11 cellular contexts compared by ENCODE assay signal in the genomic region with DNA sequence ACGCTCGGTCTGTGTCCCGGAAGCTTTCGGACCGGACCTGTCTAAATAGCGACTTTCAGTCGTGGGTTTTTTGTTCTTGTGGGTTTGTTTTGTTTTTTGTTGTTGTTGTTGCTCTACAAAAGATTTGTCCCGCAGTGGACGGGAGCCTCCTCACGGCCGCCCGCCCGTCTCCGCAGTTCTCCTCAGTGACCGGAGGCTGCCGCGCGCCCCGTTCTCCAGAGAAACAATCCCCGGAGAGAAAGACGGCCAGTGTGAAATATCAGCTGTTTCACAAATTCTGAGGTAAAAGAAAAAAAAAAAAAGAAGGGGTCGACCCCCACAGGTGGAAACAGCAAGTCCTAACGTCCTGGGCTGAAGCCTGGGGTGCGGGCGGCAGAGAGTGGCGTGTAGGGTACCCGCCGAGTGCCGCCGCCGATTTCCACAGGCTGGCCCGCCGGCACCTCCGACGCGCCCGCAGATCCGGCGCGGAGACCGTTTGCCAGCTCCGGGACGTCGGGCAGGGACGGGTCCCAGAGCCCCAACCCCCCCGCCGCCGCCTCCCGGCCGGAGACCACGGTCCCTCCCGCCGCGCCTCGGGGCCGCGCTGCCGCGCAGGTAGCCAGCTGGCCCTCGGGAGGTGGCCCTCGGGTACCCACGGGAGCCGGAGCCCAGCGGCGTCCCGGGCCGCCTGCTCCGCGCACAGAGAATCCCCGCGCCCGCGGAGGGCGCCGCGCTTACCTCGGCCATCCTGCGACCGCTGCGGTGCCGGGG. TPM values are rescaled to one million over a fixed set of nuclear protein-coding genes. Genes with fewer than 3 reads are reported as not detected.
DNase-seq lines count a peak whose midpoint lies in the region; ATAC-seq and TF ChIP-seq lines count a peak whose summit lies in the region.
"Had no signal": no experiment of that assay in that cellular context is flagged by ENCODE, and none has a peak within 500 bp of the region (broad histone marks: within the 10 kb centered on the region; RNA-seq: fewer than 3 reads in every experiment).

No MANE protein-coding gene starts in this region.

- peaks cover 71% of the 10 kb centered on the region for H3K27me3 ChIP-seq in lower lobe of right lung (ENCODE audit: low read depth)
- H3K27me3 ChIP-seq in vagina, result peaks cover 10% of the 10 kb centered on the region

- H3K4me3 ChIP-seq in coronary artery (peak overlapping the region; percentile 69), lower lobe of right lung (peak overlapping the region; percentile 49), vagina (peak overlapping the region; percentile 43 to 48)

- no peak for TF ChIP-seq POLR2A in vagina (IDR thresholded peaks at IDR 0.05)

- H3K36me3 ChIP-seq in lower lobe of right lung (no peaks in the 10 kb centered on the region), vagina (no peaks in the 10 kb centered on the region)

- ATAC-seq in Right ventricle myocardium superior (ENCODE audit: poor library complexity) (peak; percentile 25), Right ventricle myocardium inferior (no peak), lower lobe of right lung (peak in 1 of 2 donors; percentile 26), HG03565 (IDR thresholded peaks at IDR 0.05; ENCODE audit: unreplicated experiment) (no peak)

- DNase-seq in Right ventricle myocardium superior, result no peak
- no peak for DNase-seq in Right ventricle myocardium inferior (ENCODE audit: missing footprints)
- DNase-seq in coronary artery (ENCODE audit: low spot score), result no peak
- no peak for DNase-seq in lower lobe of right lung
- DNase-seq in vagina (ENCODE audit: extremely low spot score in 2 of 2), result no peak
- DNase-seq in NCI-H2107 treated with DMSO at 0.1 percent for 48 hours (lab: John Stamatoyannopoulos, UW; ENCODE audit: unreplicated experiment), result no peak
- DNase-seq in NOMO-1 treated with dmso at 0.1 percent for 144 hours (lab: John Stamatoyannopoulos, UW; ENCODE audit: unreplicated experiment), result no peak

- intact Hi-C loops in Right ventricle myocardium superior (cut with DNase I) (no loop called here), Right ventricle myocardium inferior (cut with DNase I) (no loop called here), lower lobe of right lung (cut with DNase I) (no loop called here), vagina (cut with DNase I) (no loop called here)

- no peak for TF ChIP-seq CTCF in coronary artery (IDR thresholded peaks at IDR 0.05)
- no peak for TF ChIP-seq CTCF in lower lobe of right lung (IDR thresholded peaks at IDR 0.05)
- no peak for TF ChIP-seq CTCF in vagina (IDR thresholded peaks at IDR 0.05)

- no peak overlapping the region for H3K27ac ChIP-seq in coronary artery
- H3K27ac ChIP-seq in lower lobe of right lung, result no peak overlapping the region
- H3K27ac ChIP-seq in vagina, result peak overlapping the region; percentile 60
- H3K27ac ChIP-seq: HL-60 had no signal

- H3K4me1 ChIP-seq in lower lobe of right lung, result peaks cover 7% of the 10 kb centered on the region
- H3K4me1 ChIP-seq in vagina, result no peaks in the 10 kb centered on the region

- H3K9me3 ChIP-seq in lower lobe of right lung (no peaks in the 10 kb centered on the region), vagina (no peaks in the 10 kb centered on the region)

RNA-seq across cellular contexts. Expression of a gene that starts 0.5 kb away (rescaled TPM):
- 0.16 TPM for total RNA-seq in Right ventricle myocardium superior
- 0.19 TPM for total RNA-seq in Right ventricle myocardium inferior
- total RNA-seq in lower lobe of right lung, result 0.21 TPM
- 18.2 TPM for total RNA-seq in vagina
- total RNA-seq: G401, mononuclear cell had no signal

Comparison
In these comparisons a context has a peak if more than half of its experiments do, and no peak if none do; other contexts are left out.
1. RNA of a gene that starts 0.5 kb away (total RNA-seq): 18.2 TPM in vagina (single experiment); 0.21 TPM in lower lobe of right lung (single experiment), 0.19 TPM in Right ventricle myocardium inferior (single experiment) and 0.16 TPM in Right ventricle myocardium superior (single experiment); every median in the first group is over 10 times any median in the second.
2. Peak in every context shown above with its lines, with median percentiles within 50 percentile points of each other: H3K4me3 ChIP-seq.